18 cellular contexts compared by ENCODE assay signal in the genomic region with DNA sequence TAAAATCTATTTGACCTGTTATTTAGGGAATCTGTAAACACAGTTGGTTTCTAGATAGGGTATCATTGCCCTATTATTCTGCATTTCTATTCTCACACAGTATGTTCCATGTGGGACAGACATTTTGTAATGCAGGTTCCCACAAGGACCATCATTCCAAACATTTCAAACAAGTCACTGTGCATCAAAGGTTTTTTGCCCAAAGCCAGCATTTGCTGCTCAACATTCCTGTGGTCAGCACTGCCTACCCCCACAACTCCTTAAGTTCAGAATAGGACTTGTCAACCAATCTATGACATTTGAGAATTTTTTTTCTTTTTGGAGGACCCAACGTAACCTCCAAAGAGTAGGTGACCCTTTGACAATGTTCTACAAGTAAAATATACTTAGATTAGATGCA.
DNase-seq lines count a peak whose midpoint lies in the region; TF ChIP-seq lines count a peak whose summit lies in the region.
"Had no signal": no experiment of that assay in that cellular context is flagged by ENCODE, and none has a peak within 500 bp of the region (broad histone marks: within the 10 kb centered on the region; RNA-seq: fewer than 3 reads in every experiment).

No MANE protein-coding gene starts in this region.

- H3K27me3 ChIP-seq in ACC112 (ENCODE audit: insufficient read depth, low read length) = no peaks in the 10 kb centered on the region
- no peaks in the 10 kb centered on the region for H3K27me3 ChIP-seq in PC-9 (ENCODE audit: insufficient read depth, low read depth)
- H3K27me3 ChIP-seq: uterus had no signal

- CTCF ChIA-PET in PC-9 (lab: Charles Lee) = no interaction called here

- no peaks in the 10 kb centered on the region; the same call in 1 of the 2 replicates for H3K27me3 Mint-ChIP-seq in HFFc6 (ENCODE audit: insufficient read depth)

- H2AFZ ChIP-seq in ACC112 (ENCODE audit: low read length, unreplicated experiment) (no peak overlapping the region), PC-9 (no peak overlapping the region)

- H3K36me3 ChIP-seq in ACC112 (ENCODE audit: insufficient read depth, low read length) = peaks cover 45% of the 10 kb centered on the region
- H3K36me3 ChIP-seq in PC-9 (ENCODE audit: low read depth) = peaks cover 36% of the 10 kb centered on the region
- H3K36me3 ChIP-seq: HAP-1, uterus had no signal

- H3K4me3 Mint-ChIP-seq in HFFc6 = peak overlapping the region; percentile 49; the same call in 1 of the 2 replicates
- H3K4me3 Mint-ChIP-seq: nephron progenitor cell had no signal

- peaks cover 6% of the 10 kb centered on the region; the same call in 1 of the 2 replicates for H3K9me3 Mint-ChIP-seq in HFFc6
- H3K9me3 Mint-ChIP-seq: activated naive CD4-positive, alpha-beta T cell treated with anti-CD3 and anti-CD28 coated beads, Interleukin-2, amount 50 U/mL, for 72 hours; nephron progenitor cell had no signal

- H3K4me2 ChIP-seq in PC-9 = no peak overlapping the region

- in situ Hi-C loops in astrocyte of the spinal cord (cut with HindIII; ENCODE audit: low sequenced_read_pairs) = no loop called here

- intact Hi-C loops in PC-9 (cut with micrococcal nuclease; ENCODE audit: unreplicated experiment) = no loop called here

- no peaks in the 10 kb centered on the region for H4K20me1 ChIP-seq in PC-9 (ENCODE audit: insufficient read depth)

- H3K36me3 Mint-ChIP-seq in HFFc6 (ENCODE audit: low read depth) = peaks cover 85% of the 10 kb centered on the region
- H3K36me3 Mint-ChIP-seq: activated naive CD4-positive, alpha-beta T cell treated with anti-CD3 and anti-CD28 coated beads, Interleukin-2, amount 50 U/mL, for 72 hours had no signal

- no peak for TF ChIP-seq CTCF in HFFc6 (IDR thresholded peaks at IDR 0.05)
- no peak for TF ChIP-seq CTCF in astrocyte of the spinal cord (IDR thresholded peaks at IDR 0.05; ENCODE audit: low read depth, low read length)
- no peak for TF ChIP-seq CTCF in PC-9 (conservative IDR thresholded peaks at IDR 0.05)

- peaks cover 91% of the 10 kb centered on the region for H3K4me1 Mint-ChIP-seq in HFFc6 (ENCODE audit: low read depth)
- H3K4me1 Mint-ChIP-seq: nephron progenitor cell had no signal

- H3K4me3 ChIP-seq in ACC112 (ENCODE audit: low read depth, low read length) = no peak overlapping the region
- no peak overlapping the region for H3K4me3 ChIP-seq in astrocyte of the spinal cord (ENCODE audit: low read depth, low read length)
- H3K4me3 ChIP-seq in PC-9 = no peak overlapping the region
- H3K4me3 ChIP-seq: HAP-1, lung, uterus had no signal

- DNase-seq in HFFc6 (peak; percentile 42), astrocyte of the spinal cord (ENCODE audit: low read depth, low spot score) (peak; percentile 78), kidney tubule cell (ENCODE audit: low spot score) (peak; percentile 13), D341Med (ENCODE audit: low spot score) (no peak), caudate nucleus (lab: John Stamatoyannopoulos, UW) (no peak), PC-9 (no peak)
- no peak for DNase-seq in activated effector memory CD4-positive, alpha-beta T cell treated with anti-CD3 and anti-CD28 coated beads, Interleukin-2, amount 50 U/mL, for 16 hours
- DNase-seq: activated CD4-positive, alpha-beta T cell treated with anti-CD3 and anti-CD28 coated beads, Interleukin-2, amount 50 U/mL, for 4 hours; cerebellar nuclear complex; GDM1; NCI-H748 treated with DMSO at 0.1 percent for 48 hours; nephron progenitor cell; retina; uterus had no signal

- no TSS peak for BruUV-seq in PC-9 (replicated peaks; lab: Mats Ljungman, UMichigan)

- H3K27ac ChIP-seq in ACC112 (ENCODE audit: low read depth, low read length) (peak overlapping the region; percentile 54), caudate nucleus (ENCODE audit: low read depth, low read length) (no peak overlapping the region), PC-9 (no peak overlapping the region)
- H3K27ac ChIP-seq: uterus had no signal

- POLR2A ChIA-PET in PC-9 (lab: Charles Lee; ENCODE audit: unreplicated experiment) = no interaction called here

- H3K79me2 ChIP-seq in ACC112 (ENCODE audit: control insufficient read depth, insufficient read depth, low read length, unreplicated experiment) = peaks cover 81% of the 10 kb centered on the region
- H3K79me2 ChIP-seq in PC-9 (ENCODE audit: low read depth) = no peaks in the 10 kb centered on the region

- H3K4me1 ChIP-seq in ACC112 (ENCODE audit: control insufficient read depth, insufficient read depth, low read length, unreplicated experiment) (peaks cover 22% of the 10 kb centered on the region), PC-9 (replicated peaks; ENCODE audit: insufficient read depth) (no peaks in the 10 kb centered on the region)
- H3K4me1 ChIP-seq: HAP-1, uterus had no signal

- peak overlapping the region; percentile 43 for H3K27ac Mint-ChIP-seq in HFFc6
- H3K27ac Mint-ChIP-seq: activated naive CD4-positive, alpha-beta T cell treated with anti-CD3 and anti-CD28 coated beads, Interleukin-2, amount 50 U/mL, for 72 hours; nephron progenitor cell had no signal

- H3K9me2 ChIP-seq in PC-9 (ENCODE audit: insufficient read depth) = no peaks in the 10 kb centered on the region

- H3F3A ChIP-seq in PC-9 (ENCODE audit: insufficient read depth, low read depth) = no peaks in the 10 kb centered on the region

- no peaks in the 10 kb centered on the region for H3K9me3 ChIP-seq in PC-9 (ENCODE audit: insufficient read depth, low read depth)
- H3K9me3 ChIP-seq: HAP-1, uterus had no signal

Comparison
In these comparisons a context has a peak if more than half of its experiments do, and no peak if none do; other contexts are left out.
1. DNase-seq: peak in HFFc6 (single experiment), astrocyte of the spinal cord (single experiment) and kidney tubule cell (single experiment); none in D341Med (single experiment), caudate nucleus (0 of 61), activated effector memory CD4-positive, alpha-beta T cell treated with anti-CD3 and anti-CD28 coated beads, Interleukin-2, amount 50 U/mL, for 16 hours (single experiment) and PC-9 (0 of 2).